ENCODE assay signal across 8 cellular contexts in the genomic region with DNA sequence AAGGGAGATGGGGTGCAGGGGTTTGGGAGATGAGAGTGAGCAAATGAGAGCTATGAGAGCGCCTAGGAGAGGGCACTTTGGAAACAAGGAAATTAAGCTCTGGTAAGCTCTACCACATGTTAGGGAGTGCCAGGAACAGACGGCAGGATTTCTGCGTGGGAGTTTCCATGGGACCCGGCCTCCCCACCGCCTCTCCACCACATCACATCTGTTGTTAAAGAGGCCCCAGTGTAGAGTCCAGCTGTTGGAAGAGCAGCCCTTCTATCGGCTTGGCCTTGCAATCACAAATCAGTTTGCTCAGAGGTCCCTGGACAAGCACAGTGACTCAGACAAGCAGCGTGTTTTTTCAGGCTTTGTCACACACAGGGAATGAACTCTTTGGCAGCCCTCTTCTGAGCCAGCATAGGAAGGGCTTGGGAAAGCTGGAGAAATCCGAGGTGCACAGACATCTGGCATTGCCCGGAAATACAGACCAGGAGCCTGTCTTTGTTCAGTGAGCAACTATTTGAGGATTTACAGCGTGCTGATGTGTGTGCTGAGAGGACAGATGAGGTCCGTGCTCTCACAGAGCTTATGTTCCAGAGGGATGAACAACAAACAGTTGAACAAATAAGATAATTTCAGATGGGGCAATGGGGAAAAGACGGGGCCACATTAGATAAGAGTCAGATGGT.
DNase-seq lines count a peak whose midpoint lies in the region; ATAC-seq, FAIRE-seq and TF ChIP-seq lines count a peak whose summit lies in the region.

No MANE protein-coding gene starts in this region.

- no peaks in the 10 kb centered on the region for H4K20me1 ChIP-seq in H1 (replicated peaks in 1 of 2; ENCODE audit: control insufficient read depth in 1 of 2, insufficient read depth in 2 of 2, low read length in 2 of 2)

- intact Hi-C loops in activated CD4-positive, alpha-beta T cell treated with anti-CD3 and anti-CD28 coated beads for 36 hours (cut with DNase I, micrococcal nuclease): no loop called here

- peaks cover 3% of the 10 kb centered on the region for H3K9me3 Mint-ChIP-seq in activated CD4-positive, alpha-beta T cell treated with anti-CD3 and anti-CD28 coated beads for 36 hours (ENCODE audit: low read depth)

- H3K27ac ChIP-seq in H1 (ENCODE audit: low read depth, low read length): no peak overlapping the region
- H3K27ac ChIP-seq in muscle layer of colon (ENCODE audit: low read depth, low read length): peak overlapping the region; percentile 33

- H2BK120ac ChIP-seq in H1 (replicated peaks; ENCODE audit: low read depth, low read length): no peak overlapping the region

- FAIRE-seq in H1 (lab: Jason Lieb, UNC): no peak

- WGBS in H1 (ENCODE audit: extremely low coverage in 1 of 2, insufficient coverage in 1 of 2, insufficient read length in 1 of 2, insufficient replicate concordance in 2 of 2, low coverage in 1 of 2, low lambda C conversion rate in 2 of 2, missing lambda C conversion rate in 1 of 2), 2 experiments: 90% methylated on average over 12 of the region's 12 CpGs; no CpG with 5 or more reads in 1 of the 2 experiments

- H3K23me2 ChIP-seq in H1 (ENCODE audit: low read depth, low read length): no peaks in the 10 kb centered on the region; the same call in 1 of the 2 replicates

- H3K4me3 ChIP-seq in H1 (ENCODE audit: extremely low read depth in 1 of 4, insufficient read depth in 2 of 4, low read depth in 3 of 4, low read length in 4 of 4) (no peak overlapping the region), muscle layer of colon (ENCODE audit: low read depth in 1 of 2, low read length in 2 of 2) (no peak overlapping the region)

- no peaks in the 10 kb centered on the region for H3K36me3 Mint-ChIP-seq in activated CD4-positive, alpha-beta T cell treated with anti-CD3 and anti-CD28 coated beads for 36 hours (ENCODE audit: low read depth)

- no peaks in the 10 kb centered on the region for H3K79me1 ChIP-seq in H1 (ENCODE audit: low read depth, low read length)

- H3K9me3 ChIP-seq in H1 (ENCODE audit: insufficient read depth in 2 of 2, low read depth in 1 of 2, low read length in 1 of 2): peaks cover 5 to 8% of the 10 kb centered on the region in 2 experiments; a peak in 2 of 4 replicates
- no peaks in the 10 kb centered on the region for H3K9me3 ChIP-seq in muscle layer of colon (ENCODE audit: low read length)

- H2BK5ac ChIP-seq in H1 (ENCODE audit: low read depth, low read length): no peak overlapping the region

- H3K4me1 Mint-ChIP-seq in activated CD4-positive, alpha-beta T cell treated with anti-CD3 and anti-CD28 coated beads for 36 hours: peaks cover 2% of the 10 kb centered on the region

- no peak overlapping the region for H3K14ac ChIP-seq in H1 (ENCODE audit: insufficient read length)

- no peaks in the 10 kb centered on the region for H3K36me3 ChIP-seq in H1 (ENCODE audit: control insufficient read depth in 2 of 4, insufficient read depth in 4 of 4, low read length in 3 of 4)
- H3K36me3 ChIP-seq in muscle layer of colon (ENCODE audit: insufficient read depth, low read length): no peaks in the 10 kb centered on the region

- no peak overlapping the region for H3K4me3 Mint-ChIP-seq in activated CD4-positive, alpha-beta T cell treated with anti-CD3 and anti-CD28 coated beads for 36 hours

- no peak overlapping the region for H2BK15ac ChIP-seq in H1 (ENCODE audit: low read length)

- TF ChIP-seq CTCF in H1 (IDR thresholded peaks at IDR 0.05; ENCODE audit: control extremely low read depth in 1 of 3, insufficient read depth in 1 of 3, low read depth in 1 of 3, low read length in 3 of 3): no peak

- CTCF ChIA-PET in activated CD4-positive, alpha-beta T cell treated with anti-CD3 and anti-CD28 coated beads for 36 hours (lab: Charles Lee): no interaction called here
- CTCF ChIA-PET in H1 (lab: Charles Lee; ENCODE audit: partially characterized antibody): interaction anchor here (0.8 to 1.4 kb wide), 2 partner anchors 225 to 280 kb away, joined by 3 read pairs; no protein-coding TSS in a partner anchor

- peak overlapping the region; percentile 26; the same call in 1 of the 2 replicates for H4K8ac ChIP-seq in H1 (ENCODE audit: extremely low read depth, insufficient read depth, low read length)

- no peak for TF ChIP-seq POLR2A in H1 (IDR thresholded peaks at IDR 0.05; ENCODE audit: control extremely low read depth in 1 of 2, low read depth in 2 of 2, low read length in 2 of 2)

- peaks cover 7% of the 10 kb centered on the region for H3K27me3 Mint-ChIP-seq in activated CD4-positive, alpha-beta T cell treated with anti-CD3 and anti-CD28 coated beads for 36 hours

- no peak overlapping the region for H3K4me2 ChIP-seq in H1 (ENCODE audit: insufficient read depth in 1 of 2, low read depth in 2 of 2, low read length in 2 of 2)

- TF ChIP-seq EP300 in H1 (IDR thresholded peaks at IDR 0.05; ENCODE audit: borderline replicate concordance in 1 of 2, low read depth in 2 of 2, low read length in 2 of 2): no peak

- H3K27ac Mint-ChIP-seq in activated CD4-positive, alpha-beta T cell treated with anti-CD3 and anti-CD28 coated beads for 36 hours: peak overlapping the region; percentile 8

- no peak overlapping the region for H3K9ac ChIP-seq in H1 (replicated peaks in 1 of 4; ENCODE audit: extremely low read depth in 1 of 4, low read depth in 3 of 4, low read length in 3 of 4)
- H3K9ac ChIP-seq in muscle layer of colon (ENCODE audit: low read length): no peak overlapping the region

- no peak overlapping the region for H3K23ac ChIP-seq in H1 (ENCODE audit: insufficient read length)

- no peaks in the 10 kb centered on the region for H3K4me1 ChIP-seq in H1 (replicated peaks in 1 of 4; ENCODE audit: control insufficient read depth in 3 of 4, insufficient read depth in 4 of 4, low read length in 3 of 4)
- H3K4me1 ChIP-seq in muscle layer of colon (ENCODE audit: insufficient read depth, low read length): peaks cover 37% of the 10 kb centered on the region

- no peaks in the 10 kb centered on the region for H3K27me3 ChIP-seq in H1 (replicated peaks in 1 of 4; ENCODE audit: control insufficient read depth in 3 of 4, extremely low read depth in 1 of 4, insufficient read depth in 3 of 4, low read length in 3 of 4)
- H3K27me3 ChIP-seq in muscle layer of colon (ENCODE audit: control insufficient read depth in 1 of 2, insufficient read depth in 2 of 2, low read length in 2 of 2): no peaks in the 10 kb centered on the region

- no peak overlapping the region for H3K4ac ChIP-seq in H1 (replicated peaks; ENCODE audit: insufficient read length, low read depth, low read length)

- no peak overlapping the region for H4K91ac ChIP-seq in H1 (replicated peaks; ENCODE audit: insufficient read length, low read length)

- no peak overlapping the region for H2BK12ac ChIP-seq in H1 (ENCODE audit: low read depth, low read length)

- no peak overlapping the region for H3K18ac ChIP-seq in H1 (ENCODE audit: extremely low read depth, low read length)

- POLR2A ChIA-PET in activated CD4-positive, alpha-beta T cell treated with anti-CD3 and anti-CD28 coated beads for 36 hours (lab: Charles Lee): no interaction called here
- POLR2A ChIA-PET in H1 (lab: Charles Lee; ENCODE audit: partially characterized antibody): interaction anchor here (0.8 kb wide), 1 partner anchor 10 kb away, joined by 3 read pairs; no protein-coding TSS in a partner anchor

- H4K5ac ChIP-seq in H1 (ENCODE audit: insufficient read length, low read depth, low read length): no peak overlapping the region

- no peak for DNase-seq in activated CD4-positive, alpha-beta T cell treated with anti-CD3 and anti-CD28 coated beads for 36 hours
- no peak for DNase-seq in activated CD4-positive, alpha-beta T cell treated with anti-CD3 and anti-CD28 coated beads for 1 hour
- DNase-seq in H1 (ENCODE audit: low read depth in 1 of 2, low spot score in 2 of 2): no peak
- no peak for DNase-seq in NK-92 treated with Interleukin-12 subunit alpha and Interleukin-12 subunit beta, amount 100 ng/mL, for 24 hours (lab: John Stamatoyannopoulos, UW)

- no peak for TF ChIP-seq RAD21 in H1 (IDR thresholded peaks at IDR 0.05 in 1 of 2, conservative IDR thresholded peaks at IDR 0.05 in 1 of 2; ENCODE audit: low read depth in 2 of 2, low read length in 2 of 2)

- no peak overlapping the region for H2AFZ ChIP-seq in H1 (ENCODE audit: low read length)

- no peak overlapping the region for H2AK5ac ChIP-seq in H1 (ENCODE audit: low read depth, low read length)

- no peak for ATAC-seq in activated CD4-positive, alpha-beta T cell treated with anti-CD3 and anti-CD28 coated beads for 36 hours
- ATAC-seq in HG02973 (IDR thresholded peaks at IDR 0.05; ENCODE audit: unreplicated experiment): no peak
- no peak for ATAC-seq in GM18868 (IDR thresholded peaks at IDR 0.05; ENCODE audit: unreplicated experiment)
- no peak for ATAC-seq in GM19351 (IDR thresholded peaks at IDR 0.05; ENCODE audit: unreplicated experiment)

- no peaks in the 10 kb centered on the region for H3K79me2 ChIP-seq in H1 (ENCODE audit: control insufficient read depth in 1 of 2, insufficient read depth in 2 of 2, low read length in 2 of 2)

- no peak overlapping the region for H3K56ac ChIP-seq in H1 (replicated peaks; ENCODE audit: insufficient read length, low read depth, low read length)

- no peak overlapping the region for H2BK20ac ChIP-seq in H1 (ENCODE audit: low read length)

TF ChIP-seq in H1, 55 proteins besides CTCF, POLR2A, EP300 and RAD21 (continues in another document):
- TF ChIP-seq KDM5A (IDR thresholded peaks at IDR 0.05; ENCODE audit: low read length): no peak
- no peak for TF ChIP-seq CBX5 (IDR thresholded peaks at IDR 0.05; ENCODE audit: low read depth, low read length)
- TF ChIP-seq SAP30 (IDR thresholded peaks at IDR 0.05; ENCODE audit: insufficient read depth, insufficient replicate concordance, low read length): no peak
- no peak for TF ChIP-seq CEBPB (IDR thresholded peaks at IDR 0.05; ENCODE audit: low read depth, low read length)
